18 cellular contexts compared by ENCODE assay signal in genomic region chr9:102518324-102518723, GRCh38.
"Had no signal": no experiment of that assay in that cellular context is flagged by ENCODE, and none has a peak within 500 bp of the region (broad histone marks: within the 10 kb centered on the region; RNA-seq: fewer than 3 reads in every experiment).

No MANE protein-coding gene starts in this region.

- DNase-seq: activated CD4-positive, alpha-beta T cell treated with anti-CD3 and anti-CD28 coated beads, Interleukin-2, amount 50 U/mL, for 48 hours; activated CD4-positive, CD25-positive, alpha-beta regulatory T cell treated with anti-CD3 and anti-CD28 coated beads, Interleukin-2, amount 50 U/mL, for 72 hours; activated effector memory CD4-positive, alpha-beta T cell treated with anti-CD3 and anti-CD28 coated beads, Interleukin-2, amount 50 U/mL, for 16 hours; activated T-cell treated with anti-CD3 and anti-CD28 coated beads, Interleukin-2, amount 50 U/mL, for 4 hours; anterior cingulate cortex; dermis blood vessel endothelial cell; endodermal cell; erythroblast; hypothalamus; midbrain; ovary; tibial artery had no signal

- H3K4me1 Mint-ChIP-seq: stimulated activated effector memory CD8-positive, alpha-beta T cell treated with anti-CD3 and anti-CD28 coated beads, Interleukin-12 subunit alpha, Interleukin-12 subunit beta, amount 100 ng/mL, for 72 hours had no signal

- H3K9me3 ChIP-seq: breast epithelium, ovary, tibial artery had no signal

- H3K4me3 Mint-ChIP-seq: activated naive CD8-positive, alpha-beta T cell; activated T-cell treated with anti-CD3 and anti-CD28 coated beads, Interleukin-2, amount 50 U/mL, for 4 hours; endodermal cell; neural progenitor cell; stimulated activated effector memory CD8-positive, alpha-beta T cell treated with anti-CD3 and anti-CD28 coated beads, Interleukin-12 subunit alpha, Interleukin-12 subunit beta, amount 100 ng/mL, for 72 hours; T-helper 2 cell treated with Interferon-gamma antibody and Interleukin-4, amounts not matched to agents 5 μg/mL and 100 μg/mL, for 36 hours had no signal

- H3K4me3 ChIP-seq: breast epithelium, lung, neural progenitor cell, ovary, tibial artery had no signal

- ATAC-seq: activated T-cell treated with anti-CD3 and anti-CD28 coated beads, Interleukin-2, amount 50 U/mL, for 4 hours; stimulated activated effector memory CD8-positive, alpha-beta T cell treated with anti-CD3 and anti-CD28 coated beads, Interleukin-12 subunit alpha, Interleukin-12 subunit beta, amount 100 ng/mL, for 72 hours had no signal

- H3K27ac Mint-ChIP-seq: activated naive CD8-positive, alpha-beta T cell; endodermal cell; neural progenitor cell; stimulated activated effector memory CD8-positive, alpha-beta T cell treated with anti-CD3 and anti-CD28 coated beads, Interleukin-12 subunit alpha, Interleukin-12 subunit beta, amount 100 ng/mL, for 72 hours; T-helper 2 cell treated with Interferon-gamma antibody and Interleukin-4, amounts not matched to agents 5 μg/mL and 100 μg/mL, for 36 hours had no signal

- H3K4me1 ChIP-seq: breast epithelium, neural progenitor cell, tibial artery had no signal

- H3K27me3 ChIP-seq: breast epithelium, neural progenitor cell, ovary, tibial artery had no signal

- H3K36me3 Mint-ChIP-seq: activated naive CD8-positive, alpha-beta T cell; neural progenitor cell; stimulated activated effector memory CD8-positive, alpha-beta T cell treated with anti-CD3 and anti-CD28 coated beads, Interleukin-12 subunit alpha, Interleukin-12 subunit beta, amount 100 ng/mL, for 72 hours had no signal

- H3K27ac ChIP-seq: breast epithelium, neural progenitor cell, ovary, tibial artery had no signal

- H3K9me3 Mint-ChIP-seq: activated T-cell treated with anti-CD3 and anti-CD28 coated beads, Interleukin-2, amount 50 U/mL, for 4 hours; endodermal cell; neural progenitor cell had no signal

- H3K27me3 Mint-ChIP-seq: activated naive CD8-positive, alpha-beta T cell had no signal

- H3K36me3 ChIP-seq: breast epithelium, neural progenitor cell, ovary, tibial artery had no signal
